1 cellular context compared by ENCODE assay signal in genomic region chr2:46970334-46971288, GRCh38.
TF ChIP-seq lines count a peak whose summit lies in the region.

No MANE protein-coding gene starts in this region.

TF ChIP-seq in HepG2, 621 proteins besides CTCF, POLR2A, EP300 and RAD21 (continued from another document and continues in another):
- TF ChIP-seq ZNF501 (CRISPR knock-in tag; IDR thresholded peaks at IDR 0.05) (peak; percentile 62), STAG1 (CRISPR knock-in tag; IDR thresholded peaks at IDR 0.05) (no peak), ZNF570 (CRISPR knock-in tag; IDR thresholded peaks at IDR 0.05; ENCODE audit: borderline replicate concordance) (no peak), MIER2 (CRISPR knock-in tag; IDR thresholded peaks at IDR 0.05) (no peak; the same call in 1 of the 2 replicates), ZNF251 (CRISPR knock-in tag; IDR thresholded peaks at IDR 0.05) (no peak), FOXO4 (CRISPR knock-in tag; conservative IDR thresholded peaks at IDR 0.05) (0 out of 2 replicates have a peak, but pooled peaks have one; percentile 78), JUNB (CRISPR knock-in tag; IDR thresholded peaks at IDR 0.05; ENCODE audit: borderline replicate concordance) (peak; percentile 15; the same call in 1 of the 2 replicates), ZNF282 (IDR thresholded peaks at IDR 0.05; ENCODE audit: partially characterized antibody) (no peak), ZBTB2 (CRISPR knock-in tag; IDR thresholded peaks at IDR 0.05; ENCODE audit: low read depth) (no peak), MZF1 (CRISPR knock-in tag; IDR thresholded peaks at IDR 0.05; ENCODE audit: borderline replicate concordance) (no peak), TCF7L2 (IDR thresholded peaks at IDR 0.05; ENCODE audit: low read depth, low read length) (no peak), ZNF746 (CRISPR knock-in tag; IDR thresholded peaks at IDR 0.05) (no peak), GATAD1 (CRISPR knock-in tag; IDR thresholded peaks at IDR 0.05) (peak; percentile 28; the same call in 1 of the 2 replicates), ZKSCAN5 (CRISPR knock-in tag; IDR thresholded peaks at IDR 0.05) (no peak), NFIB (CRISPR knock-in tag; IDR thresholded peaks at IDR 0.05; ENCODE audit: borderline replicate concordance) (no peak), ZNF441 (CRISPR knock-in tag; IDR thresholded peaks at IDR 0.05; ENCODE audit: borderline replicate concordance) (no peak), HNF4A (CRISPR knock-in tag; IDR thresholded peaks at IDR 0.05) (peak; percentile 98), SP140L (CRISPR knock-in tag; IDR thresholded peaks at IDR 0.05; ENCODE audit: borderline replicate concordance) (no peak), ZNF430 (CRISPR knock-in tag; IDR thresholded peaks at IDR 0.05) (peak; percentile 72; the same call in 1 of the 2 replicates), ZBTB46 (CRISPR knock-in tag; IDR thresholded peaks at IDR 0.05; ENCODE audit: borderline replicate concordance) (no peak), PAX8 (CRISPR knock-in tag; IDR thresholded peaks at IDR 0.05; ENCODE audit: borderline replicate concordance) (no peak), ZNF317 (CRISPR knock-in tag; IDR thresholded peaks at IDR 0.05) (no peak), ZNF720 (CRISPR knock-in tag; IDR thresholded peaks at IDR 0.05) (no peak), ZSCAN12 (CRISPR knock-in tag; IDR thresholded peaks at IDR 0.05) (no peak), HNRNPL (IDR thresholded peaks at IDR 0.05; ENCODE audit: low read depth, low read length) (peak; percentile 91), MYPOP (CRISPR knock-in tag; IDR thresholded peaks at IDR 0.05) (no peak), NR2C2 (CRISPR knock-in tag; IDR thresholded peaks at IDR 0.05; ENCODE audit: borderline replicate concordance) (peak; percentile 53; the same call in 1 of the 2 replicates), ZNF839 (CRISPR knock-in tag; IDR thresholded peaks at IDR 0.05; ENCODE audit: borderline replicate concordance) (peak; percentile 55; the same call in 1 of the 2 replicates), MATR3 (CRISPR knock-in tag; IDR thresholded peaks at IDR 0.05) (no peak), CC2D1A (CRISPR knock-in tag; IDR thresholded peaks at IDR 0.05) (0 out of 2 replicates have a peak, but pooled peaks have one; percentile 41), ZNF580 (CRISPR knock-in tag; IDR thresholded peaks at IDR 0.05; ENCODE audit: borderline replicate concordance, low read depth) (peak; percentile 49; the same call in 1 of the 2 replicates), ZNF281 (CRISPR knock-in tag; IDR thresholded peaks at IDR 0.05; ENCODE audit: borderline replicate concordance) (no peak; the same call in 1 of the 2 replicates), HMGXB4 (CRISPR knock-in tag; IDR thresholded peaks at IDR 0.05; ENCODE audit: borderline replicate concordance in 1 of 2, low read depth in 1 of 2) (peak in 1 of 2 experiments; percentile 20; a peak in 1 of 4 replicates), ATAD3A (CRISPR knock-in tag; IDR thresholded peaks at IDR 0.05) (no peak), ZNF296 (CRISPR knock-in tag; conservative IDR thresholded peaks at IDR 0.05) (no peak), IKZF5 (CRISPR knock-in tag; IDR thresholded peaks at IDR 0.05) (no peak), PAWR (CRISPR knock-in tag; IDR thresholded peaks at IDR 0.05; ENCODE audit: borderline replicate concordance) (no peak), ZNF652 (CRISPR knock-in tag; IDR thresholded peaks at IDR 0.05; ENCODE audit: borderline replicate concordance, low read depth) (no peak), U2AF1 (optimal IDR thresholded peaks at IDR 0.05; ENCODE audit: low read depth, low read length) (no peak), RBM39 (IDR thresholded peaks at IDR 0.05; ENCODE audit: low read depth, low read length, poor library complexity, severe bottlenecking) (no peak), TAF15 (IDR thresholded peaks at IDR 0.05; ENCODE audit: low read depth, low read length, poor library complexity, severe bottlenecking) (no peak), GMEB1 (CRISPR knock-in tag; IDR thresholded peaks at IDR 0.05; ENCODE audit: borderline replicate concordance) (no peak), ZNF615 (CRISPR knock-in tag; IDR thresholded peaks at IDR 0.05; ENCODE audit: borderline replicate concordance) (no peak), ZNF709 (CRISPR knock-in tag; IDR thresholded peaks at IDR 0.05) (no peak; the same call in 1 of the 2 replicates), KDM5B (CRISPR knock-in tag; IDR thresholded peaks at IDR 0.05; ENCODE audit: borderline replicate concordance) (peak; percentile 69; the same call in 1 of the 2 replicates), ZBTB10 (CRISPR knock-in tag; IDR thresholded peaks at IDR 0.05; ENCODE audit: borderline replicate concordance) (no peak), GTF2F1 (IDR thresholded peaks at IDR 0.05; ENCODE audit: low read length) (no peak), MXD1 (CRISPR knock-in tag; IDR thresholded peaks at IDR 0.05) (0 out of 2 replicates have a peak, but pooled peaks have one; percentile 26), CENPBD1 (CRISPR knock-in tag; IDR thresholded peaks at IDR 0.05; ENCODE audit: borderline replicate concordance, low read depth) (no peak)
